Comparison of ENCODE assay signal across 27 cellular contexts in the genomic region with DNA sequence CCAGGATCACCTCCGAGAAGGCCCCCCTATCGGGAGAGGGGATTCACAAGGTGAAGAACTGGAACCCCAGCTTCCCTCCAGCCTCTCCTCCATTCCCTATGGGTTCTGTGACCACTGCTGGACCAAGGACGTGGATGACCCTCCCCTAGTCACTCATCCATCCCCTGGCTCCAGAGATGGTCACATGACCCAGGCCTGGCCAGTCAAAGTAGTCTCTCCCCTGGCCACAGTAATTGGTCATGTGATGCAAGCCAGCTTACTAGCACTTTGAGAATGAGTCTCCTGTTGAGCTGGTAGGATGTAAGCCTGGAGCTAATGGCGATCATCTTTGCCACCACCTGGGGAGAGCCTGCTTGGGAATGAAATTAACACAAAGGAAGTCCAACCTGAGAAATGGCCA. TPM values are rescaled to one million over a fixed set of nuclear protein-coding genes. Genes with fewer than 3 reads are reported as not detected.
A peak's percentile ranks its signal among the peaks of the same experiment; 100 is the strongest.
DNase-seq lines count a peak whose midpoint lies in the region; ATAC-seq, FAIRE-seq and TF ChIP-seq lines count a peak whose summit lies in the region.
"Had no signal": no experiment of that assay in that cellular context is flagged by ENCODE, and none has a peak within 500 bp of the region (broad histone marks: within the 10 kb centered on the region; RNA-seq: fewer than 3 reads in every experiment).

No MANE protein-coding gene starts in this region.

- H3K14ac ChIP-seq in mesenchymal stem cell (ENCODE audit: low read length in 2 of 2), result no peak overlapping the region

- H3K27ac ChIP-seq in K562 (ENCODE audit: extremely low read depth, low read depth, low read length), result no peak overlapping the region
- no peak overlapping the region for H3K27ac ChIP-seq in mesenchymal stem cell (ENCODE audit: low read length, poor library complexity, severe bottlenecking)
- no peak overlapping the region for H3K27ac ChIP-seq in brain microvascular endothelial cell
- H3K27ac ChIP-seq: sigmoid colon, SJSA1, testis had no signal

- TF ChIP-seq CTCF in K562 (IDR thresholded peaks at IDR 0.05 in 2 of 3, conservative IDR thresholded peaks at IDR 0.05 in 1 of 3; ENCODE audit: insufficient read depth in 2 of 3, low read depth in 1 of 3, low read length in 3 of 3), result no peak
- TF ChIP-seq CTCF in brain microvascular endothelial cell (IDR thresholded peaks at IDR 0.05; ENCODE audit: low read depth, low read length, missing control alignments), result no peak

- H2BK12ac ChIP-seq in mesenchymal stem cell (ENCODE audit: low read length in 2 of 2), result no peak overlapping the region

- no peak for TF ChIP-seq EP300 in Ishikawa (IDR thresholded peaks at IDR 0.05; ENCODE audit: borderline replicate concordance)
- no peak for TF ChIP-seq EP300 in K562 (IDR thresholded peaks at IDR 0.05; ENCODE audit: low read length)

- H2AK5ac ChIP-seq in mesenchymal stem cell (ENCODE audit: low read length, severe bottlenecking), result no peak overlapping the region

- H3K79me2 ChIP-seq in K562 (ENCODE audit: control insufficient read depth, insufficient read depth, low read length), result no peaks in the 10 kb centered on the region

- H2AFZ ChIP-seq in K562 (ENCODE audit: low read depth, low read length) (no peak overlapping the region), mesenchymal stem cell (ENCODE audit: low read depth, low read length) (no peak overlapping the region)

- peaks cover 19% of the 10 kb centered on the region for H3K79me1 ChIP-seq in mesenchymal stem cell (replicated peaks; ENCODE audit: low read length, poor library complexity, severe bottlenecking)

- H3K9ac ChIP-seq in K562 (ENCODE audit: insufficient read depth in 1 of 2, low read depth in 2 of 2, low read length in 2 of 2), result no peak overlapping the region
- no peak overlapping the region for H3K9ac ChIP-seq in mesenchymal stem cell (ENCODE audit: low read length)

- H3K4me1 ChIP-seq in K562 (replicated peaks in 1 of 2; ENCODE audit: control insufficient read depth in 2 of 2, insufficient read depth in 2 of 2, low read length in 2 of 2), result peaks cover 0 to 19% of the 10 kb centered on the region in 2 experiments; a peak in 3 of 5 replicates
- H3K4me1 ChIP-seq in mesenchymal stem cell (ENCODE audit: control insufficient read depth, insufficient read depth, low read depth, low read length), result peaks cover 12% of the 10 kb centered on the region

- no peak overlapping the region for H2BK120ac ChIP-seq in mesenchymal stem cell (ENCODE audit: low read depth, low read length)

- no peak overlapping the region for H4K91ac ChIP-seq in mesenchymal stem cell (ENCODE audit: low read length)

- no peak overlapping the region for H2BK5ac ChIP-seq in mesenchymal stem cell (ENCODE audit: low read depth, low read length, poor library complexity, severe bottlenecking)

- in situ Hi-C loops in K562 (cut with MboI), result no loop called here
- in situ Hi-C loops in brain microvascular endothelial cell (cut with HindIII; ENCODE audit: low pct_ligation_motif_present, low sequenced_read_pairs), result no loop called here

- H3K23ac ChIP-seq in mesenchymal stem cell (ENCODE audit: low read length in 2 of 2), result no peak overlapping the region

- H3K18ac ChIP-seq in mesenchymal stem cell (ENCODE audit: low read depth in 1 of 2, low read length in 2 of 2), result no peak overlapping the region

- POLR2A ChIA-PET in K562 (lab: Yijun Ruan, JAX), result interaction anchor here (0.8 to 1.0 kb wide), 3 partner anchors 10 to 65 kb away, joined by 3 to 4 read pairs (median 3); no protein-coding TSS in a partner anchor

- no peaks in the 10 kb centered on the region for H3K9me1 ChIP-seq in K562 (ENCODE audit: control insufficient read depth, insufficient read depth, low read length)

- peak; percentile 52 for DNase-seq in ELF-1 (ENCODE audit: low read depth, low spot score)
- DNase-seq in K562 (ENCODE audit: extremely low read depth in 1 of 4, low spot score in 3 of 4), result peak; percentile 54 to 74 (median 68)
- DNase-seq in mesenchymal stem cell, result no peak
- DNase-seq in globus pallidus (ENCODE audit: low spot score), result no peak
- DNase-seq in brain microvascular endothelial cell, result no peak
- no peak for DNase-seq in SKM-1 treated with dmso at 0.1 percent for 144 hours (lab: John Stamatoyannopoulos, UW; ENCODE audit: unreplicated experiment)
- DNase-seq: activated CD4-positive, alpha-beta T cell treated with anti-CD3 and anti-CD28 coated beads for 4 hours; activated CD8-positive, alpha-beta memory T cell treated with anti-CD3 and anti-CD28 coated beads for 24 hours; activated gamma-delta T cell; Calu3; central memory CD4-positive, alpha-beta T cell; DND-41; lower lobe of right lung; mucosa of descending colon; NCI-H1092 treated with DMSO at 0.1 percent for 48 hours; NCI-H1930; NCI-H526 treated with DMSO at 0.1 percent for 48 hours; sigmoid colon; stimulated activated CD4-positive, alpha-beta T cell treated with anti-CD3 and anti-CD28 coated beads, Interleukin-4, amount 100 ng/mL, for 4 hours; stimulated activated naive B cell treated with anti-CD40 and anti-IgM and Interleukin-4, amounts not matched to agents 10 μg/mL and 1 μg/mL and 100 μg/mL, for 72 hours; T-helper 2 cell; testis; uterus had no signal

- H3K36me3 ChIP-seq in K562 (ENCODE audit: control insufficient read depth, insufficient read depth, low read length) (no peaks in the 10 kb centered on the region), mesenchymal stem cell (ENCODE audit: control insufficient read depth in 1 of 2, insufficient read depth in 2 of 2, low read depth in 1 of 2, low read length in 2 of 2) (peaks cover 16 to 36% of the 10 kb centered on the region in 2 experiments), brain microvascular endothelial cell (replicated peaks) (peaks cover 3% of the 10 kb centered on the region)
- H3K36me3 ChIP-seq: SJSA1, uterus had no signal

- TF ChIP-seq POLR2A in K562 (conservative IDR thresholded peaks at IDR 0.05), result no peak

- CTCF ChIA-PET in K562 (lab: Yijun Ruan, JAX; ENCODE audit: low intra/inter-chr PET ratio), result no interaction called here

- no peak overlapping the region for H2BK15ac ChIP-seq in mesenchymal stem cell (ENCODE audit: low read depth, poor library complexity, severe bottlenecking)

- TF ChIP-seq RAD21 in Ishikawa (IDR thresholded peaks at IDR 0.05; ENCODE audit: low read depth), result no peak
- TF ChIP-seq RAD21 in K562 (CRISPR knock-in tag; conservative IDR thresholded peaks at IDR 0.05 in 1 of 2, IDR thresholded peaks at IDR 0.05 in 1 of 2), result no peak

- no peaks in the 10 kb centered on the region for H4K20me1 ChIP-seq in K562 (replicated peaks; ENCODE audit: control insufficient read depth, insufficient read depth, low read length)

- intact Hi-C loops in K562 (cut with micrococcal nuclease), result no loop called here

- H3K4me3 ChIP-seq in K562 (no peak overlapping the region), mesenchymal stem cell (ENCODE audit: insufficient read depth in 1 of 2, low read depth in 1 of 2, low read length in 2 of 2) (no peak overlapping the region), brain microvascular endothelial cell (ENCODE audit: low read depth, low read length) (no peak overlapping the region)
- H3K4me3 ChIP-seq: lower lobe of right lung, mucosa of descending colon, sigmoid colon, SJSA1, testis, uterus had no signal

- no TSS peak for BruUV-seq in K562 (replicated peaks; lab: Mats Ljungman, UMichigan)

- no peak overlapping the region for H3K4me2 ChIP-seq in K562 (ENCODE audit: insufficient read depth, low read length)
- no peak overlapping the region for H3K4me2 ChIP-seq in mesenchymal stem cell (ENCODE audit: low read length, poor library complexity, severe bottlenecking)

- 49% methylated on average over 4 of the region's 4 CpGs for WGBS in K562 (ENCODE audit: insufficient coverage, low coverage, missing lambda C conversion rate)
- 89% methylated on average over 4 of the region's 4 CpGs for WGBS in mesenchymal stem cell

- FAIRE-seq in K562 (lab: Jason Lieb, UNC), result peak; percentile 89

- H3K27me3 ChIP-seq in K562 (ENCODE audit: control insufficient read depth in 2 of 2, insufficient read depth in 2 of 2, low read length in 2 of 2), result no peaks in the 10 kb centered on the region
- H3K27me3 ChIP-seq in mesenchymal stem cell (ENCODE audit: control insufficient read depth in 1 of 2, insufficient read depth in 1 of 2, low read length in 2 of 2), result no peaks in the 10 kb centered on the region
- no peaks in the 10 kb centered on the region for H3K27me3 ChIP-seq in brain microvascular endothelial cell (replicated peaks)
- H3K27me3 ChIP-seq: sigmoid colon, SJSA1, testis, uterus had no signal

- ATAC-seq in K562 (peak; percentile 73), GM19452 (IDR thresholded peaks at IDR 0.05; ENCODE audit: unreplicated experiment) (no peak)
- ATAC-seq: lower lobe of right lung; mucosa of descending colon; natural killer cell treated with Interleukin-12 subunit alpha and Interleukin-12 subunit beta and Interleukin-15 and Interleukin-18, amount 100 ng/mL, for 72 hours had no signal

- H4K8ac ChIP-seq in mesenchymal stem cell (ENCODE audit: low read length), result peak overlapping the region; percentile 10

- H3K9me3 ChIP-seq in K562 (replicated peaks; ENCODE audit: control insufficient read depth, insufficient read depth, low read depth, low read length), result no peaks in the 10 kb centered on the region; the same call in 1 of the 2 replicates
- H3K9me3 ChIP-seq in mesenchymal stem cell (ENCODE audit: control insufficient read depth, low read length), result no peaks in the 10 kb centered on the region
- H3K9me3 ChIP-seq: lower lobe of right lung, mucosa of descending colon, sigmoid colon, SJSA1, testis, uterus had no signal

- H3K4ac ChIP-seq in mesenchymal stem cell (ENCODE audit: low read depth in 1 of 2, low read length in 2 of 2), result no peak overlapping the region

RNA-seq across cellular contexts. Expression of a gene that starts 3.9 kb away (rescaled TPM):
- 2.0 and 4.8 TPM in 2 replicates for total RNA-seq in K562 (2011; cell fraction: chromatin; rRNA removed; ENCODE audit: low replicate concordance)
- total RNA-seq in K562 (2011; cell fraction: nucleolus; rRNA removed), result 4.2 and 4.6 TPM in 2 replicates
- 2.3 and 3.2 TPM in 2 replicates for total RNA-seq in K562 (2011; cell fraction: nucleoplasm; rRNA removed)
- total RNA-seq in K562 (2014; rRNA removed) (10.7 and 13.9 TPM in 2 replicates), K562 (2014; rRNA removed; fragmentation: Illumina TruSeq; extraction: Trizol) (4.4 and 4.7 TPM in 2 replicates), K562 (2015; rRNA removed; fragmentation: Illumina TruSeq; extraction: Trizol) (6.1 and 6.6 TPM in 2 replicates), K562 (2021) (5.2 and 6.2 TPM in 2 replicates)
- polyA plus RNA-seq in K562 (2011; rRNA removed) (7.3 and 8.4 TPM in 2 replicates), K562 (2014; fragmentation: Illumina TruSeq; extraction: Trizol) (6.0 and 6.2 TPM in 2 replicates), K562 (2014; fragmentation: Nextera tagmentation; extraction: Ambion mirVana) (under 1 TPM; 0.23 to 0.39 TPM), K562 (2014; rRNA removed) (7.7 and 10.6 TPM in 2 replicates)
- polyA plus RNA-seq in K562 (2011; cell fraction: cytosol; rRNA removed), result 5.8 and 12.1 TPM in 2 replicates
- 6.0 and 9.9 TPM in 2 replicates for polyA plus RNA-seq in K562 (2011; cell fraction: nucleus; rRNA removed)
- polyA plus RNA-seq in K562 (2012), result 7.7 and 9.7 TPM in 2 replicates
- polyA minus RNA-seq in K562 (2011; rRNA and poly(A)+ RNA removed), result 2.6 and 2.9 TPM in 2 replicates
- 3.1 and 3.6 TPM in 2 replicates for polyA minus RNA-seq in K562 (2011; cell fraction: cytosol; rRNA and poly(A)+ RNA removed)
- polyA minus RNA-seq in K562 (2011; cell fraction: nucleus; rRNA and poly(A)+ RNA removed), result 1.3 and 2.4 TPM in 2 replicates
- 10.6 TPM for polyA plus RNA-seq in mesenchymal stem cell (2013, experiment 1 of 2)
- 11.1 TPM for polyA plus RNA-seq in mesenchymal stem cell (2013, experiment 2 of 2)

RNA-seq across cellular contexts. Expression of a gene that starts 16.1 kb away (rescaled TPM):
- 74.9 and 150 TPM in 2 replicates for total RNA-seq in K562 (2011; cell fraction: chromatin; rRNA removed; ENCODE audit: low replicate concordance)
- total RNA-seq in K562 (2011; cell fraction: nucleolus; rRNA removed), result 93.6 and 122 TPM in 2 replicates
- total RNA-seq in K562 (2011; cell fraction: nucleoplasm; rRNA removed), result 99.4 and 140 TPM in 2 replicates
- 27.6 and 39.3 TPM in 2 replicates for total RNA-seq in K562 (2014; rRNA removed)
- 14.6 and 18.2 TPM in 2 replicates for total RNA-seq in K562 (2014; rRNA removed; fragmentation: Illumina TruSeq; extraction: Trizol)
- total RNA-seq in K562 (2015; rRNA removed; fragmentation: Illumina TruSeq; extraction: Trizol), result 26.4 and 27.5 TPM in 2 replicates
- 23.6 and 25.7 TPM in 2 replicates for total RNA-seq in K562 (2021)
- polyA plus RNA-seq in K562 (2011; rRNA removed), result 26.6 and 31.0 TPM in 2 replicates
- polyA plus RNA-seq in K562 (2011; cell fraction: cytosol; rRNA removed), result 27.6 and 51.7 TPM in 2 replicates
- 41.4 and 56.0 TPM in 2 replicates for polyA plus RNA-seq in K562 (2011; cell fraction: nucleus; rRNA removed)
- 23.4 and 31.1 TPM in 2 replicates for polyA plus RNA-seq in K562 (2012)
- 32.3 and 33.0 TPM in 2 replicates for polyA plus RNA-seq in K562 (2014; fragmentation: Illumina TruSeq; extraction: Trizol)
- 10 to 100 TPM in 1 of 2 experiments, 1 to 10 TPM in 1; 6.6 to 12.0 TPM for polyA plus RNA-seq in K562 (2014; fragmentation: Nextera tagmentation; extraction: Ambion mirVana)
- polyA plus RNA-seq in K562 (2014; rRNA removed), result 24.4 and 26.5 TPM in 2 replicates
- polyA minus RNA-seq in K562 (2011; rRNA and poly(A)+ RNA removed), result 38.9 and 47.9 TPM in 2 replicates
- polyA minus RNA-seq in K562 (2011; cell fraction: cytosol; rRNA and poly(A)+ RNA removed), result 16.7 and 29.9 TPM in 2 replicates
- polyA minus RNA-seq in K562 (2011; cell fraction: nucleus; rRNA and poly(A)+ RNA removed), result 52.4 and 57.1 TPM in 2 replicates
- 26.5 TPM for polyA plus RNA-seq in mesenchymal stem cell (2013, experiment 1 of 2)
- 25.0 TPM for polyA plus RNA-seq in mesenchymal stem cell (2013, experiment 2 of 2)

RNA-seq across cellular contexts. Expression of a gene that starts 26.4 kb away (rescaled TPM):
- total RNA-seq in K562 (2011; cell fraction: chromatin; rRNA removed; ENCODE audit: low replicate concordance), result 29.0 and 52.4 TPM in 2 replicates
- total RNA-seq in K562 (2011; cell fraction: nucleolus; rRNA removed), result 42.1 and 48.7 TPM in 2 replicates
- 34.6 and 42.7 TPM in 2 replicates for total RNA-seq in K562 (2011; cell fraction: nucleoplasm; rRNA removed)
- total RNA-seq in K562 (2014; rRNA removed) (110 and 136 TPM in 2 replicates), K562 (2014; rRNA removed; fragmentation: Illumina TruSeq; extraction: Trizol) (32.7 and 40.6 TPM in 2 replicates), K562 (2015; rRNA removed; fragmentation: Illumina TruSeq; extraction: Trizol) (74.5 and 74.8 TPM in 2 replicates), K562 (2021) (85.8 and 89.7 TPM in 2 replicates)
- polyA plus RNA-seq in K562 (2011; rRNA removed) (60.6 and 62.8 TPM in 2 replicates), K562 (2014; fragmentation: Illumina TruSeq; extraction: Trizol) (97.8 and 103 TPM in 2 replicates), K562 (2014; fragmentation: Nextera tagmentation; extraction: Ambion mirVana) (1 to 10 TPM; 4.1 to 6.3 TPM), K562 (2014; rRNA removed) (91.6 and 94.0 TPM in 2 replicates)
- 74.1 and 114 TPM in 2 replicates for polyA plus RNA-seq in K562 (2011; cell fraction: cytosol; rRNA removed)
- polyA plus RNA-seq in K562 (2011; cell fraction: nucleus; rRNA removed), result 61.6 and 83.0 TPM in 2 replicates
- 75.7 and 143 TPM in 2 replicates for polyA plus RNA-seq in K562 (2012)
- 29.9 and 37.5 TPM in 2 replicates for polyA minus RNA-seq in K562 (2011; rRNA and poly(A)+ RNA removed)
- 52.9 and 57.8 TPM in 2 replicates for polyA minus RNA-seq in K562 (2011; cell fraction: cytosol; rRNA and poly(A)+ RNA removed)
- polyA minus RNA-seq in K562 (2011; cell fraction: nucleus; rRNA and poly(A)+ RNA removed), result 19.1 and 22.5 TPM in 2 replicates
- polyA plus RNA-seq in mesenchymal stem cell (2013, experiment 1 of 2), result 53.4 TPM
- polyA plus RNA-seq in mesenchymal stem cell (2013, experiment 2 of 2), result 54.2 TPM

RNA-seq across cellular contexts. Expression of a gene that starts 27.0 kb away (rescaled TPM):
- total RNA-seq in K562 (2011; cell fraction: chromatin; rRNA removed; ENCODE audit: low replicate concordance), result 240 and 326 TPM in 2 replicates
- total RNA-seq in K562 (2011; cell fraction: nucleolus; rRNA removed), result 165 and 200 TPM in 2 replicates
- total RNA-seq in K562 (2011; cell fraction: nucleoplasm; rRNA removed), result 225 and 232 TPM in 2 replicates
- total RNA-seq in K562 (2014; rRNA removed) (138 and 139 TPM in 2 replicates), K562 (2014; rRNA removed; fragmentation: Illumina TruSeq; extraction: Trizol) (132 and 143 TPM in 2 replicates), K562 (2015; rRNA removed; fragmentation: Illumina TruSeq; extraction: Trizol) (118 and 131 TPM in 2 replicates), K562 (2021) (153 and 154 TPM in 2 replicates)
- polyA plus RNA-seq in K562 (2011; rRNA removed) (60.3 and 106 TPM in 2 replicates), K562 (2014; fragmentation: Illumina TruSeq; extraction: Trizol) (119 and 128 TPM in 2 replicates), K562 (2014; fragmentation: Nextera tagmentation; extraction: Ambion mirVana) (10 to 100 TPM; 20.1 to 28.1 TPM), K562 (2014; rRNA removed) (112 and 129 TPM in 2 replicates)
- polyA plus RNA-seq in K562 (2011; cell fraction: cytosol; rRNA removed), result 69.7 and 88.3 TPM in 2 replicates
- polyA plus RNA-seq in K562 (2011; cell fraction: nucleus; rRNA removed), result 76.1 and 100.0 TPM in 2 replicates
- polyA plus RNA-seq in K562 (2012), result 106 and 149 TPM in 2 replicates
- 147 and 187 TPM in 2 replicates for polyA minus RNA-seq in K562 (2011; rRNA and poly(A)+ RNA removed)
- 104 and 125 TPM in 2 replicates for polyA minus RNA-seq in K562 (2011; cell fraction: cytosol; rRNA and poly(A)+ RNA removed)
- polyA minus RNA-seq in K562 (2011; cell fraction: nucleus; rRNA and poly(A)+ RNA removed), result 79.2 and 112 TPM in 2 replicates
- polyA plus RNA-seq in mesenchymal stem cell (2013, experiment 1 of 2), result 103 TPM
- 101 TPM for polyA plus RNA-seq in mesenchymal stem cell (2013, experiment 2 of 2)

RNA-seq across cellular contexts. Expression of a gene that starts 34.3 kb away (rescaled TPM):
- 33.6 and 67.8 TPM in 2 replicates for total RNA-seq in K562 (2011; cell fraction: chromatin; rRNA removed; ENCODE audit: low replicate concordance)
- 33.7 and 49.2 TPM in 2 replicates for total RNA-seq in K562 (2011; cell fraction: nucleolus; rRNA removed)
- 26.6 and 32.0 TPM in 2 replicates for total RNA-seq in K562 (2011; cell fraction: nucleoplasm; rRNA removed)
- 29.9 and 38.9 TPM in 2 replicates for total RNA-seq in K562 (2014; rRNA removed)
- total RNA-seq in K562 (2014; rRNA removed; fragmentation: Illumina TruSeq; extraction: Trizol), result 12.6 and 13.5 TPM in 2 replicates
- 23.5 and 25.5 TPM in 2 replicates for total RNA-seq in K562 (2015; rRNA removed; fragmentation: Illumina TruSeq; extraction: Trizol)
- total RNA-seq in K562 (2021), result 40.2 and 40.6 TPM in 2 replicates
- 12.7 and 16.6 TPM in 2 replicates for polyA plus RNA-seq in K562 (2011; rRNA removed)
- polyA plus RNA-seq in K562 (2011; cell fraction: cytosol; rRNA removed), result 12.3 and 19.3 TPM in 2 replicates
- 46.8 and 95.4 TPM in 2 replicates for polyA plus RNA-seq in K562 (2011; cell fraction: nucleus; rRNA removed)
- polyA plus RNA-seq in K562 (2012), result 23.7 and 24.3 TPM in 2 replicates
- 26.7 and 30.5 TPM in 2 replicates for polyA plus RNA-seq in K562 (2014; fragmentation: Illumina TruSeq; extraction: Trizol)
- polyA plus RNA-seq in K562 (2014; fragmentation: Nextera tagmentation; extraction: Ambion mirVana), result 1 to 10 TPM; 1.1 to 1.4 TPM
- 26.0 and 32.8 TPM in 2 replicates for polyA plus RNA-seq in K562 (2014; rRNA removed)
- 14.6 and 16.9 TPM in 2 replicates for polyA minus RNA-seq in K562 (2011; rRNA and poly(A)+ RNA removed)
- polyA minus RNA-seq in K562 (2011; cell fraction: cytosol; rRNA and poly(A)+ RNA removed), result 15.2 and 22.2 TPM in 2 replicates
- polyA minus RNA-seq in K562 (2011; cell fraction: nucleus; rRNA and poly(A)+ RNA removed), result 24.9 and 29.5 TPM in 2 replicates
- 7.8 TPM for polyA plus RNA-seq in mesenchymal stem cell (2013, experiment 1 of 2)
- 7.6 TPM for polyA plus RNA-seq in mesenchymal stem cell (2013, experiment 2 of 2)

Comparison
In these comparisons a context has a peak if more than half of its experiments do, and no peak if none do; other contexts are left out.
1. DNase-seq: peak in ELF-1 (single experiment) and K562 (4 of 4); none in mesenchymal stem cell (single experiment), globus pallidus (single experiment), brain microvascular endothelial cell (single experiment) and SKM-1 treated with dmso at 0.1 percent for 144 hours (single experiment).